Comparison of ENCODE assay signal across 20 cellular contexts in the genomic region with DNA sequence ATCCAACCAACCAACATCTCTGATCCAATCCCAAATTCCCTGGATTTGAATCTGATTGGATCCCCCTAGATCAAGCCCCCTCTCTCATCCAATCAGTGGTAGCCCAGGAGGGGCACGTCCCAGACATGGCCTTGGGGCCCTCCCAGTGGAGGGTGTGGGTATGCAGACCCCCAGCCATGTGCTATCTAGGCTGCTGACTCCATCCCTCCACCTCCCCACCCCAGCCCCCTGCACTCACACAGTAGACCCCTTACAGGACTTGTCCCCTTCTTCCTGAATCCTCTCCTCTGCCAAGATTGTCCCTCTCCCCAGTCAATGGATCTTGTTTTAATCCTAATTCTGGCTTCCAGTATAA.
DNase-seq lines count a peak whose midpoint lies in the region; ATAC-seq and TF ChIP-seq lines count a peak whose summit lies in the region.
"Had no signal": no experiment of that assay in that cellular context is flagged by ENCODE, and none has a peak within 500 bp of the region (broad histone marks: within the 10 kb centered on the region; RNA-seq: fewer than 3 reads in every experiment).

No MANE protein-coding gene starts in this region.

- H3K4me1 ChIP-seq in left lung (peaks cover 0 to 12% of the 10 kb centered on the region in 2 donors), spleen (peaks cover 0 to 23% (median 5%) of the 10 kb centered on the region in 6 donors)

- H3K9me3 ChIP-seq in left lung (no peaks in the 10 kb centered on the region), spleen (no peaks in the 10 kb centered on the region)

- intact Hi-C loops in left lung (cut with DNase I), result no loop called here
- intact Hi-C loops in spleen (cut with DNase I; ENCODE audit: low total_unique reads), result no loop called here

- H3K27me3 ChIP-seq in left lung (no peaks in the 10 kb centered on the region), spleen (replicated peaks in 1 of 7) (no peaks in the 10 kb centered on the region)
- H3K27me3 ChIP-seq: BLaER1 had no signal

- no peak overlapping the region for H3K27ac ChIP-seq in left lung
- H3K27ac ChIP-seq in spleen, result no peak overlapping the region
- H3K27ac ChIP-seq: 22Rv1, BLaER1, C4-2B had no signal

- ATAC-seq in left lung (no peak), HG02588 (IDR thresholded peaks at IDR 0.05; ENCODE audit: unreplicated experiment) (no peak)
- ATAC-seq: GM12878, GM23338, HCT116 had no signal

- peak; percentile 30 for DNase-seq in activated effector memory CD4-positive, alpha-beta T cell treated with anti-CD3 and anti-CD28 coated beads, Interleukin-2, amount 50 U/mL, for 16 hours
- DNase-seq in activated effector memory CD4-positive, alpha-beta T cell treated with Interleukin-2 at 50 U/mL for 16 hours, result no peak
- DNase-seq in left lung, result peak; percentile 24 to 42
- peak; percentile 56 for DNase-seq in spleen
- no peak for DNase-seq in NCI-H82 treated with DMSO at 0.1 percent for 48 hours (lab: John Stamatoyannopoulos, UW; ENCODE audit: unreplicated experiment)
- DNase-seq in SIG-M5 (lab: John Stamatoyannopoulos, UW), result no peak
- DNase-seq: CD4-positive, alpha-beta T cell; CD8-positive, alpha-beta memory T cell; DMS 273 treated with DMSO at 0.1 percent for 48 hours; DMS79; EL; GDM1; H9 had no signal

- H3K4me3 ChIP-seq in left lung, result no peak overlapping the region
- no peak overlapping the region for H3K4me3 ChIP-seq in spleen
- H3K4me3 ChIP-seq: BLaER1, GM12878, GM23338 had no signal

- TF ChIP-seq CTCF in left lung (IDR thresholded peaks at IDR 0.05) (no peak), spleen (IDR thresholded peaks at IDR 0.05 in 8 of 11, conservative IDR thresholded peaks at IDR 0.05 in 3 of 11) (no peak)

- 72 to 86% (median 75%) methylated on average over 1 of the region's 1 CpG for WGBS in spleen, 5 donors

- H3K36me3 ChIP-seq in left lung, result no peaks in the 10 kb centered on the region
- no peaks in the 10 kb centered on the region for H3K36me3 ChIP-seq in spleen
- H3K36me3 ChIP-seq: BLaER1 had no signal

- no peak for TF ChIP-seq POLR2A in spleen (IDR thresholded peaks at IDR 0.05)

Comparison
In these comparisons a context has a peak if more than half of its experiments do, and no peak if none do; other contexts are left out.
1. DNase-seq: peak in activated effector memory CD4-positive, alpha-beta T cell treated with anti-CD3 and anti-CD28 coated beads, Interleukin-2, amount 50 U/mL, for 16 hours (single experiment), left lung (2 of 2) and spleen (single experiment); none in activated effector memory CD4-positive, alpha-beta T cell treated with Interleukin-2 at 50 U/mL for 16 hours (single experiment), NCI-H82 treated with DMSO at 0.1 percent for 48 hours (single experiment) and SIG-M5 (single experiment).